In genomic region chr21:26043891-26044290, GRCh38 we compare ENCODE assay signal across 33 cellular contexts.
"Had no signal": no experiment of that assay in that cellular context is flagged by ENCODE, and none has a peak within 500 bp of the region (broad histone marks: within the 10 kb centered on the region; RNA-seq: fewer than 3 reads in every experiment).

No MANE protein-coding gene starts in this region.

- ATAC-seq: activated CD4-positive, CD25-positive, alpha-beta regulatory T cell treated with anti-CD3 and anti-CD28 coated beads, Interleukin-2, amount 50 U/mL, for 24 hours; activated CD8-positive, alpha-beta T cell treated with anti-CD3 and anti-CD28 coated beads for 36 hours; activated naive CD4-positive, alpha-beta T cell treated with anti-CD3 and anti-CD28 coated beads, Interleukin-2, amount 50 U/mL, for 72 hours; activated T-cell treated with anti-CD3 and anti-CD28 coated beads, Interleukin-2, amount 50 U/mL, for 4 hours; activated T-helper 17 cell treated with anti-CD3 and anti-CD28 coated beads, Interleukin-2, amount 50 U/mL, for 72 hours; effector memory CD8-positive, alpha-beta T cell; gastroesophageal sphincter; heart right ventricle; T-helper 17 cell had no signal

- DNase-seq: activated B cell treated with CpG ODN at 0.5 μM for 24 hours; activated CD4-positive, alpha-beta T cell treated with anti-CD3 and anti-CD28 coated beads for 48 hours; activated CD4-positive, alpha-beta T cell treated with anti-CD3 and anti-CD28 coated beads, Interleukin-2, amount 50 U/mL, for 1 hour; activated CD4-positive, alpha-beta T cell treated with anti-CD3 and anti-CD28 coated beads, Interleukin-2, amount 50 U/mL, for 48 hours; activated CD8-positive, alpha-beta memory T cell treated with anti-CD3 and anti-CD28 coated beads for 24 hours; activated CD8-positive, alpha-beta T cell treated with anti-CD3 and anti-CD28 coated beads for 36 hours; activated effector memory CD4-positive, alpha-beta T cell treated with Interleukin-2 at 50 U/mL for 16 hours; activated gamma-delta T cell treated with Interleukin-2 at 50 U/mL for 16 hours; activated naive CD4-positive, alpha-beta T cell treated with anti-CD3 and anti-CD28 coated beads for 36 hours; activated naive CD8-positive, alpha-beta T cell treated with anti-CD3 and anti-CD28 coated beads, Interleukin-2, amount 10 ng/mL, durations not matched to agents 7 days and 5 days; activated T-cell treated with anti-CD3 and anti-CD28 coated beads, Interleukin-2, amount 50 U/mL, for 4 hours; amniotic stem cell; anterior cingulate cortex; brain microvascular endothelial cell; caudate nucleus; cortex of kidney; dermis blood vessel endothelial cell; effector CD4-positive, alpha-beta T cell; effector memory CD8-positive, alpha-beta T cell; erythroblast; foreskin melanocyte; heart right ventricle; T-helper 1 cell; T-helper 17 cell; T1000; WERI-Rb-1 had no signal

- H3K27me3 ChIP-seq: brain microvascular endothelial cell, esophagus muscularis mucosa, gastroesophageal sphincter, heart right ventricle had no signal

- FAIRE-seq: astrocyte, colon had no signal

- H3K27ac ChIP-seq: brain microvascular endothelial cell, esophagus muscularis mucosa, gastroesophageal sphincter, heart right ventricle, WERI-Rb-1 had no signal

- H3K4me3 ChIP-seq: esophagus muscularis mucosa, gastroesophageal sphincter, heart right ventricle had no signal

- H3K4me1 ChIP-seq: gastroesophageal sphincter had no signal

- H3K9me3 ChIP-seq: esophagus muscularis mucosa, gastroesophageal sphincter, heart right ventricle had no signal
